Comparison of ENCODE assay signal across 18 cellular contexts in genomic region chr14:27945512-27945911, GRCh38.
DNase-seq lines count a peak whose midpoint lies in the region; ATAC-seq lines count a peak whose summit lies in the region.
"Had no signal": no experiment of that assay in that cellular context is flagged by ENCODE, and none has a peak within 500 bp of the region (broad histone marks: within the 10 kb centered on the region; RNA-seq: fewer than 3 reads in every experiment).

No MANE protein-coding gene starts in this region.

- H3K27ac ChIP-seq in neuronal stem cell (replicated peaks; ENCODE audit: low read length), result no peak overlapping the region
- H3K27ac ChIP-seq: 22Rv1; A549; BLaER1 treated with 17β-estradiol and CSF1 and Interleukin-3, amounts not matched to agents 10 nM and 100 nM; C4-2B had no signal

- H4K8ac ChIP-seq in neuronal stem cell (ENCODE audit: low read depth, low read length), result no peak overlapping the region

- H2AK5ac ChIP-seq in neuronal stem cell (ENCODE audit: low read depth, low read length), result no peak overlapping the region

- no peaks in the 10 kb centered on the region for H3K9me3 ChIP-seq in neuronal stem cell (replicated peaks in 1 of 2; ENCODE audit: control insufficient read depth in 2 of 2, insufficient read depth in 1 of 2, low read depth in 1 of 2, low read length in 2 of 2)
- H3K9me3 ChIP-seq: A549; BLaER1 treated with 17β-estradiol and CSF1 and Interleukin-3, amounts not matched to agents 10 nM and 100 nM; Caco-2 had no signal

- peak; percentile 1 for DNase-seq in KBM-7
- peak; percentile 15 for DNase-seq in NCI-H2227 (lab: John Stamatoyannopoulos, UW; ENCODE audit: unreplicated experiment)
- peak; percentile 37 for DNase-seq in NCI-H69 (lab: John Stamatoyannopoulos, UW)
- DNase-seq in neuronal stem cell (ENCODE audit: low spot score), result no peak
- no peak for DNase-seq in NCI-H2196 treated with DMSO at 0.1 percent for 48 hours (lab: John Stamatoyannopoulos, UW; ENCODE audit: unreplicated experiment)
- DNase-seq in globus pallidus (ENCODE audit: low spot score), result no peak
- DNase-seq: AML-193; Caco-2; Calu3; CD4-positive, alpha-beta T cell; CD8-positive, alpha-beta T cell; DMS79 treated with DMSO at 0.1 percent for 48 hours had no signal

- H3K79me1 ChIP-seq in neuronal stem cell (ENCODE audit: low read depth, low read length), result no peaks in the 10 kb centered on the region

- H3K4me1 ChIP-seq in neuronal stem cell (ENCODE audit: control insufficient read depth in 2 of 2, insufficient read depth in 1 of 2, low read depth in 1 of 2, low read length in 2 of 2), result no peaks in the 10 kb centered on the region
- H3K4me1 ChIP-seq: A549; BLaER1 treated with 17β-estradiol and CSF1 and Interleukin-3, amounts not matched to agents 10 nM and 100 nM; Caco-2 had no signal

- in situ Hi-C loops in KBM-7 (cut with MboI; ENCODE audit: low pct_unique_long_range_greater_than_20kb, low sequenced_read_pairs), result no loop called here

- H3K9ac ChIP-seq in neuronal stem cell (ENCODE audit: low read depth, low read length, poor library complexity), result no peak overlapping the region
- H3K9ac ChIP-seq: BLaER1 treated with 17β-estradiol and CSF1 and Interleukin-3, amounts not matched to agents 10 nM and 100 nM had no signal

- no peak overlapping the region for H3K14ac ChIP-seq in neuronal stem cell (ENCODE audit: low read length)

- H2BK15ac ChIP-seq in neuronal stem cell (ENCODE audit: low read length), result no peak overlapping the region

- H2BK12ac ChIP-seq in neuronal stem cell (ENCODE audit: low read length), result no peak overlapping the region

- H3K4me2 ChIP-seq in neuronal stem cell (ENCODE audit: insufficient read depth, low read length, poor library complexity, severe bottlenecking), result no peak overlapping the region
- H3K4me2 ChIP-seq: A549; BLaER1 treated with 17β-estradiol and CSF1 and Interleukin-3, amounts not matched to agents 10 nM and 100 nM had no signal

- no peak overlapping the region for H3K23ac ChIP-seq in neuronal stem cell (ENCODE audit: low read depth, low read length, poor library complexity)

- H3K4me3 ChIP-seq in neuronal stem cell (ENCODE audit: low read length in 2 of 2), result no peak overlapping the region
- H3K4me3 ChIP-seq: A549; BLaER1 treated with 17β-estradiol and CSF1 and Interleukin-3, amounts not matched to agents 10 nM and 100 nM; GM12878 had no signal

- no peaks in the 10 kb centered on the region for H3K27me3 ChIP-seq in neuronal stem cell (ENCODE audit: control insufficient read depth in 3 of 3, insufficient read depth in 3 of 3, low read depth in 1 of 3, low read length in 3 of 3)
- H3K27me3 ChIP-seq: BLaER1 treated with 17β-estradiol and CSF1 and Interleukin-3, amounts not matched to agents 10 nM and 100 nM had no signal

- peak overlapping the region; percentile 57 for H2AFZ ChIP-seq in neuronal stem cell (ENCODE audit: low read length)

- no peak overlapping the region for H4K91ac ChIP-seq in neuronal stem cell (ENCODE audit: low read depth, low read length, poor library complexity)

- ATAC-seq in HG02610 (IDR thresholded peaks at IDR 0.05; ENCODE audit: unreplicated experiment), result no peak
- ATAC-seq: A549; CD8-positive, alpha-beta T cell; GM12878 had no signal

- no peak overlapping the region for H3K4ac ChIP-seq in neuronal stem cell (ENCODE audit: low read length)

- H2BK120ac ChIP-seq in neuronal stem cell (ENCODE audit: low read depth, low read length), result no peak overlapping the region

- H3K36me3 ChIP-seq in neuronal stem cell (replicated peaks in 1 of 2; ENCODE audit: control insufficient read depth in 2 of 2, insufficient read depth in 2 of 2, low read length in 2 of 2), result no peaks in the 10 kb centered on the region
- H3K36me3 ChIP-seq: BLaER1 treated with 17β-estradiol and CSF1 and Interleukin-3, amounts not matched to agents 10 nM and 100 nM had no signal

- no peak overlapping the region for H2BK5ac ChIP-seq in neuronal stem cell (ENCODE audit: low read length)

- WGBS in neuronal stem cell (ENCODE audit: extremely low coverage in 2 of 2, insufficient read length in 2 of 2, insufficient replicate concordance in 1 of 2), 2 donors, result no CpG with 5 or more reads among the region's 4 CpGs

- H3K18ac ChIP-seq in neuronal stem cell (ENCODE audit: low read length), result no peak overlapping the region

Comparison
In these comparisons a context has a peak if more than half of its experiments do, and no peak if none do; other contexts are left out.
1. DNase-seq: peak in KBM-7 (single experiment), NCI-H2227 (single experiment) and NCI-H69 (single experiment); none in neuronal stem cell (single experiment), NCI-H2196 treated with DMSO at 0.1 percent for 48 hours (single experiment) and globus pallidus (single experiment).